Comparison of ENCODE assay signal across 15 cellular contexts in the genomic region with DNA sequence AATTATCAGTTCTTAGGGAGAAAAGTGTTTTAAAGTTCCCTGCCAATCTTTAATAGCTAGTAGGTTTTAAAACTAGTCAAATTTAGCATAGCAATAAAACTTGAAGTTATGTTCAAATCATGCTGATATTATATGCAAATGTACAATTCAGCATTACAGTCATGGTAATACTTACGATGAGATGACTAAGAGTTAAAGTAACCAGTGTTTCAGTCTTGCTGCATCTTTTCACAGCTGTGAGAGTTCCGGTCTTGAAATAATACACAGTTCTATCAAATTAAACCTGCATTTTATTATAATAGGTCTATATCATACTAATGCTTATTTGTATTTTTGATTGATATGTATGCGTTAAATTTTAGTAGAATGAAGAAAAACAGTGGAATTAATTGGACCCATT. TPM values are rescaled to one million over a fixed set of nuclear protein-coding genes. Genes with fewer than 3 reads are reported as not detected.
DNase-seq lines count a peak whose midpoint lies in the region; ATAC-seq lines count a peak whose summit lies in the region.
"Had no signal": no experiment of that assay in that cellular context is flagged by ENCODE, and none has a peak within 500 bp of the region (broad histone marks: within the 10 kb centered on the region; RNA-seq: fewer than 3 reads in every experiment).

No MANE protein-coding gene starts in this region.

- intact Hi-C loops in activated CD4-positive, alpha-beta T cell treated with anti-CD3 and anti-CD28 coated beads for 36 hours (cut with DNase I, micrococcal nuclease) = no loop called here

- H3K27me3 Mint-ChIP-seq in activated CD4-positive, alpha-beta T cell treated with anti-CD3 and anti-CD28 coated beads for 36 hours = peaks cover 15% of the 10 kb centered on the region

- peak; percentile 36 for ATAC-seq in activated CD4-positive, alpha-beta T cell treated with anti-CD3 and anti-CD28 coated beads for 36 hours
- ATAC-seq in GM21619 (IDR thresholded peaks at IDR 0.05; ENCODE audit: unreplicated experiment) (peak; percentile 68), HG03520 (IDR thresholded peaks at IDR 0.05; ENCODE audit: unreplicated experiment) (peak; percentile 52), GM18873 (IDR thresholded peaks at IDR 0.05; ENCODE audit: low FRiP score, unreplicated experiment) (no peak)
- ATAC-seq: A549, K562 had no signal

- H3K4me1 Mint-ChIP-seq in activated CD4-positive, alpha-beta T cell treated with anti-CD3 and anti-CD28 coated beads for 36 hours = no peaks in the 10 kb centered on the region
- H3K4me1 Mint-ChIP-seq: H9 had no signal

- CTCF ChIA-PET in activated CD4-positive, alpha-beta T cell treated with anti-CD3 and anti-CD28 coated beads for 36 hours (lab: Charles Lee) = interaction anchor here (1.4 kb wide), 1 partner anchor 11 kb away, joined by 3 read pairs; no protein-coding TSS in a partner anchor

- H3K27ac Mint-ChIP-seq in activated CD4-positive, alpha-beta T cell treated with anti-CD3 and anti-CD28 coated beads for 36 hours = no peak overlapping the region
- H3K27ac Mint-ChIP-seq: CD4-positive, alpha-beta T cell; H9 had no signal

- POLR2A ChIA-PET in activated CD4-positive, alpha-beta T cell treated with anti-CD3 and anti-CD28 coated beads for 36 hours (lab: Charles Lee) = no interaction called here

- H3K4me3 Mint-ChIP-seq in activated CD4-positive, alpha-beta T cell treated with anti-CD3 and anti-CD28 coated beads for 36 hours = no peak overlapping the region
- H3K4me3 Mint-ChIP-seq: CD4-positive, alpha-beta T cell; H9 had no signal

- no peaks in the 10 kb centered on the region for H3K36me3 Mint-ChIP-seq in activated CD4-positive, alpha-beta T cell treated with anti-CD3 and anti-CD28 coated beads for 36 hours (ENCODE audit: low read depth)

- DNase-seq in activated CD4-positive, alpha-beta T cell treated with anti-CD3 and anti-CD28 coated beads for 36 hours = no peak
- no peak for DNase-seq in activated CD4-positive, alpha-beta T cell treated with anti-CD3 and anti-CD28 coated beads, Interleukin-2, amount 50 U/mL, for 4 hours
- DNase-seq in NCI-H774 (lab: John Stamatoyannopoulos, UW) (no peak), kidney tubule cell (ENCODE audit: low spot score) (no peak)
- DNase-seq: AML-193; Caco-2; CD4-positive, alpha-beta T cell; GDM1; H9; IMR-90 had no signal

- H3K9me3 Mint-ChIP-seq in activated CD4-positive, alpha-beta T cell treated with anti-CD3 and anti-CD28 coated beads for 36 hours (ENCODE audit: low read depth) = no peaks in the 10 kb centered on the region
- H3K9me3 Mint-ChIP-seq: CD4-positive, alpha-beta T cell; H9 had no signal

RNA-seq across cellular contexts. Expression of a gene that starts 26.1 kb away (rescaled TPM):
- not detected for total RNA-seq in activated CD4-positive, alpha-beta T cell treated with anti-CD3 and anti-CD28 coated beads for 36 hours
- total RNA-seq: CD4-positive, alpha-beta T cell had no signal
